16 cellular contexts compared by ENCODE assay signal in genomic region chr2:20198001-20198400, GRCh38. TPM values are rescaled to one million over a fixed set of nuclear protein-coding genes. Genes with fewer than 3 reads are reported as not detected.
DNase-seq lines count a peak whose midpoint lies in the region; ATAC-seq and TF ChIP-seq lines count a peak whose summit lies in the region.
"Had no signal": no experiment of that assay in that cellular context is flagged by ENCODE, and none has a peak within 500 bp of the region (broad histone marks: within the 10 kb centered on the region; RNA-seq: fewer than 3 reads in every experiment).

No MANE protein-coding gene starts in this region.

- H3K9me2 ChIP-seq in PC-3 (replicated peaks; ENCODE audit: low read length) = no peaks in the 10 kb centered on the region

- intact Hi-C loops in PC-3 (cut with micrococcal nuclease) (no loop called here), lower lobe of right lung (cut with DNase I) (no loop called here)

- no peaks in the 10 kb centered on the region for H3K36me3 Mint-ChIP-seq in activated T-helper 17 cell treated with anti-CD3 and anti-CD28 coated beads, Interleukin-2, amount 50 U/mL, for 72 hours (ENCODE audit: low read depth)
- H3K36me3 Mint-ChIP-seq: IgD-negative memory B cell had no signal

- no peaks in the 10 kb centered on the region for H3K4me1 Mint-ChIP-seq in activated T-helper 17 cell treated with anti-CD3 and anti-CD28 coated beads, Interleukin-2, amount 50 U/mL, for 72 hours
- H3K4me1 Mint-ChIP-seq: IgD-negative memory B cell had no signal

- CTCF ChIA-PET in PC-3 (lab: Charles Lee) = no interaction called here

- POLR2A ChIA-PET in PC-3 (lab: Charles Lee; ENCODE audit: unreplicated experiment) = no interaction called here

- H3K4me2 ChIP-seq in PC-3 (ENCODE audit: low read length) = no peak overlapping the region

- H3K9me3 ChIP-seq in PC-3 (ENCODE audit: low read length) (no peaks in the 10 kb centered on the region), lower lobe of right lung (no peaks in the 10 kb centered on the region)
- H3K9me3 ChIP-seq: spleen had no signal

- DNase-seq in NCI-H1417 (lab: John Stamatoyannopoulos, UW) = peak; percentile 75 to 97 (median 91)
- no peak for DNase-seq in PC-3
- DNase-seq in lower lobe of right lung = peak; percentile 91
- no peak for DNase-seq in HuH-7 (ENCODE audit: low spot score)
- DNase-seq in OCI-M2 (lab: John Stamatoyannopoulos, UW; ENCODE audit: unreplicated experiment) = no peak
- DNase-seq in germinal center (ENCODE audit: low spot score) = no peak
- DNase-seq: activated CD4-positive, alpha-beta T cell treated with anti-CD3 and anti-CD28 coated beads for 1 hour; DND-41; erythroblast; hippocampal formation; NCI-H1694 treated with DMSO at 0.1 percent for 48 hours; spleen; T-helper 1 cell had no signal

- H3K27me3 ChIP-seq in PC-3 (ENCODE audit: low read length) = no peaks in the 10 kb centered on the region
- H3K27me3 ChIP-seq in lower lobe of right lung (ENCODE audit: low read depth) = no peaks in the 10 kb centered on the region
- H3K27me3 ChIP-seq: spleen had no signal

- H3K4me1 ChIP-seq in PC-3 (ENCODE audit: insufficient read depth, low read length) (no peaks in the 10 kb centered on the region), lower lobe of right lung (peaks cover 25% of the 10 kb centered on the region)
- H3K4me1 ChIP-seq: spleen had no signal

- TF ChIP-seq CTCF in C4-2B (conservative IDR thresholded peaks at IDR 0.05) (no peak), PC-3 (conservative IDR thresholded peaks at IDR 0.05; ENCODE audit: low read depth, low read length) (no peak), lower lobe of right lung (IDR thresholded peaks at IDR 0.05) (no peak)

- peaks cover 20% of the 10 kb centered on the region for H3K36me3 ChIP-seq in PC-3 (ENCODE audit: low read depth, low read length)
- peaks cover 7% of the 10 kb centered on the region for H3K36me3 ChIP-seq in lower lobe of right lung
- H3K36me3 ChIP-seq: spleen had no signal

- no peak overlapping the region for H3K27ac Mint-ChIP-seq in activated T-helper 17 cell treated with anti-CD3 and anti-CD28 coated beads, Interleukin-2, amount 50 U/mL, for 72 hours
- H3K27ac Mint-ChIP-seq: IgD-negative memory B cell had no signal

- no peaks in the 10 kb centered on the region for H4K20me1 ChIP-seq in PC-3 (ENCODE audit: low read length)

- H3K9ac ChIP-seq in PC-3 (ENCODE audit: low read length) = no peak overlapping the region

- BruUV-seq in PC-3 (replicated peaks; lab: Mats Ljungman, UMichigan) = no TSS peak

- H3K27me3 Mint-ChIP-seq in activated T-helper 17 cell treated with anti-CD3 and anti-CD28 coated beads, Interleukin-2, amount 50 U/mL, for 72 hours = peaks cover 7% of the 10 kb centered on the region

- H2AFZ ChIP-seq in PC-3 (ENCODE audit: low read length) = no peak overlapping the region

- H3F3A ChIP-seq in PC-3 (ENCODE audit: low read length, unreplicated experiment) = no peaks in the 10 kb centered on the region

- H3K9me3 Mint-ChIP-seq in activated T-helper 17 cell treated with anti-CD3 and anti-CD28 coated beads, Interleukin-2, amount 50 U/mL, for 72 hours = no peaks in the 10 kb centered on the region
- H3K9me3 Mint-ChIP-seq: IgD-negative memory B cell had no signal

- H3K4me3 ChIP-seq in PC-3 (ENCODE audit: low read length) (no peak overlapping the region), lower lobe of right lung (no peak overlapping the region)
- H3K4me3 ChIP-seq: spleen had no signal

- H3K79me2 ChIP-seq in PC-3 (ENCODE audit: low read length) = no peaks in the 10 kb centered on the region

- H3K27ac ChIP-seq in C4-2B (peak overlapping the region; percentile 85), PC-3 (ENCODE audit: low read length) (no peak overlapping the region), lower lobe of right lung (peak overlapping the region; percentile 73)
- H3K27ac ChIP-seq: spleen had no signal

- peak; percentile 10 for ATAC-seq in PC-3
- peak; percentile 77 to 88 for ATAC-seq in lower lobe of right lung
- ATAC-seq in activated T-helper 17 cell treated with anti-CD3 and anti-CD28 coated beads, Interleukin-2, amount 50 U/mL, for 72 hours (replicated peaks) = no peak

- no peak overlapping the region for H3K4me3 Mint-ChIP-seq in activated T-helper 17 cell treated with anti-CD3 and anti-CD28 coated beads, Interleukin-2, amount 50 U/mL, for 72 hours
- H3K4me3 Mint-ChIP-seq: IgD-negative memory B cell had no signal

RNA-seq across cellular contexts. Expression of gene SDC1, which starts 26.9 kb away (rescaled TPM):
- total RNA-seq in PC-3 (2014; rRNA removed) = 358 and 362 TPM in 2 replicates
- 90.0 TPM for total RNA-seq in lower lobe of right lung
- total RNA-seq in activated T-helper 17 cell treated with anti-CD3 and anti-CD28 coated beads, Interleukin-2, amount 50 U/mL, for 72 hours = under 1 TPM in 1 of 2 donors, not detected in 1; 0.30 TPM

Comparison
In these comparisons a context has a peak if more than half of its experiments do, and no peak if none do; other contexts are left out.
1. DNase-seq: peak in NCI-H1417 (3 of 3) and lower lobe of right lung (single experiment); none in PC-3 (single experiment), HuH-7 (single experiment), OCI-M2 (single experiment) and germinal center (single experiment).
2. RNA of gene SDC1, which starts 26.9 kb away (total RNA-seq): 358 to 362 TPM in PC-3 and 90.0 TPM in lower lobe of right lung (single experiment); 0.30 TPM in activated T-helper 17 cell treated with anti-CD3 and anti-CD28 coated beads, Interleukin-2, amount 50 U/mL, for 72 hours; every median in the first group is over 10 times any median in the second.